In the genomic region with DNA sequence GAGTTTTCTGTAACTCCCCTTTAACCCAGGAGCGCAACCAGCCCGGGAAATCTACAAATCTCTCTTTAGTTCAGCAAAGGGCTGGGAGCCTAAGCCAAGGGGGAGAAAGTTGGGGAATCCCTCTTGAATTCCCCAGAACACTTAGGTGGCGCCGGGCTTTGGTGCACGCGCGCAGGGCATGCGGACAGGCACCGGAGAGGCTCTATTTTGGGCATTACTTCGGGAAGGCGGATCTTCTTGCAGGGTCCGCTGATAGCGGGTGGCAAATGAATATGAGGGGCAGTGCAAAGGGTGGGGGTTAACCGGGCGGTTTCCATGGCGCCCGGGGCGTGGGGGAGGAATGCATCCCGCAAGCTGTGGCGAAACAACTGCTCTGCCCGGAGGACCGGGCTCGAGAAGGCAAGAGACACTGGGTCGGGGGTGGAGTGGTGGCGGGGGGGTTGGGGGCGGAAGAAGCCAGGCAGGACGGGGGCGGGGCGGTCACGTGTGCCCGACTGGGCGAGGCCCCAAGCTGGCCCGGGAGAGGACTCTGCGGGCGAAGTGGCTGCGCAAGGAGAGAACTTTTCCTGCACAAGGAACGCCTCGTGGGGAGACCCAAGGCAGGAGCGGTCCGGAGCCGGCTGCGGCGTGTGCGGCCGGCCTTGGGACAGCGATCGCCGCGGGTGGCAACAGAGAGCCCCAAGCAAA, we compare ENCODE assay signal across 1 cellular context.
TF ChIP-seq lines count a peak whose summit lies in the region.

A gene with protein sequence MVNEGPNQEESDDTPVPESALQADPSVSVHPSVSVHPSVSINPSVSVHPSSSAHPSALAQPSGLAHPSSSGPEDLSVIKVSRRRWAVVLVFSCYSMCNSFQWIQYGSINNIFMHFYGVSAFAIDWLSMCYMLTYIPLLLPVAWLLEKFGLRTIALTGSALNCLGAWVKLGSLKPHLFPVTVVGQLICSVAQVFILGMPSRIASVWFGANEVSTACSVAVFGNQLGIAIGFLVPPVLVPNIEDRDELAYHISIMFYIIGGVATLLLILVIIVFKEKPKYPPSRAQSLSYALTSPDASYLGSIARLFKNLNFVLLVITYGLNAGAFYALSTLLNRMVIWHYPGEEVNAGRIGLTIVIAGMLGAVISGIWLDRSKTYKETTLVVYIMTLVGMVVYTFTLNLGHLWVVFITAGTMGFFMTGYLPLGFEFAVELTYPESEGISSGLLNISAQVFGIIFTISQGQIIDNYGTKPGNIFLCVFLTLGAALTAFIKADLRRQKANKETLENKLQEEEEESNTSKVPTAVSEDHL (plus strand): TSS at position 522 of the 687 bp plus-strand sequence. CDS start 353 bp downstream, outside the sequence.

TF ChIP-seq in HepG2, 621 proteins besides CTCF, POLR2A, EP300 and RAD21 (continued from another document and continues in another):
- TF ChIP-seq, protein P1, sequence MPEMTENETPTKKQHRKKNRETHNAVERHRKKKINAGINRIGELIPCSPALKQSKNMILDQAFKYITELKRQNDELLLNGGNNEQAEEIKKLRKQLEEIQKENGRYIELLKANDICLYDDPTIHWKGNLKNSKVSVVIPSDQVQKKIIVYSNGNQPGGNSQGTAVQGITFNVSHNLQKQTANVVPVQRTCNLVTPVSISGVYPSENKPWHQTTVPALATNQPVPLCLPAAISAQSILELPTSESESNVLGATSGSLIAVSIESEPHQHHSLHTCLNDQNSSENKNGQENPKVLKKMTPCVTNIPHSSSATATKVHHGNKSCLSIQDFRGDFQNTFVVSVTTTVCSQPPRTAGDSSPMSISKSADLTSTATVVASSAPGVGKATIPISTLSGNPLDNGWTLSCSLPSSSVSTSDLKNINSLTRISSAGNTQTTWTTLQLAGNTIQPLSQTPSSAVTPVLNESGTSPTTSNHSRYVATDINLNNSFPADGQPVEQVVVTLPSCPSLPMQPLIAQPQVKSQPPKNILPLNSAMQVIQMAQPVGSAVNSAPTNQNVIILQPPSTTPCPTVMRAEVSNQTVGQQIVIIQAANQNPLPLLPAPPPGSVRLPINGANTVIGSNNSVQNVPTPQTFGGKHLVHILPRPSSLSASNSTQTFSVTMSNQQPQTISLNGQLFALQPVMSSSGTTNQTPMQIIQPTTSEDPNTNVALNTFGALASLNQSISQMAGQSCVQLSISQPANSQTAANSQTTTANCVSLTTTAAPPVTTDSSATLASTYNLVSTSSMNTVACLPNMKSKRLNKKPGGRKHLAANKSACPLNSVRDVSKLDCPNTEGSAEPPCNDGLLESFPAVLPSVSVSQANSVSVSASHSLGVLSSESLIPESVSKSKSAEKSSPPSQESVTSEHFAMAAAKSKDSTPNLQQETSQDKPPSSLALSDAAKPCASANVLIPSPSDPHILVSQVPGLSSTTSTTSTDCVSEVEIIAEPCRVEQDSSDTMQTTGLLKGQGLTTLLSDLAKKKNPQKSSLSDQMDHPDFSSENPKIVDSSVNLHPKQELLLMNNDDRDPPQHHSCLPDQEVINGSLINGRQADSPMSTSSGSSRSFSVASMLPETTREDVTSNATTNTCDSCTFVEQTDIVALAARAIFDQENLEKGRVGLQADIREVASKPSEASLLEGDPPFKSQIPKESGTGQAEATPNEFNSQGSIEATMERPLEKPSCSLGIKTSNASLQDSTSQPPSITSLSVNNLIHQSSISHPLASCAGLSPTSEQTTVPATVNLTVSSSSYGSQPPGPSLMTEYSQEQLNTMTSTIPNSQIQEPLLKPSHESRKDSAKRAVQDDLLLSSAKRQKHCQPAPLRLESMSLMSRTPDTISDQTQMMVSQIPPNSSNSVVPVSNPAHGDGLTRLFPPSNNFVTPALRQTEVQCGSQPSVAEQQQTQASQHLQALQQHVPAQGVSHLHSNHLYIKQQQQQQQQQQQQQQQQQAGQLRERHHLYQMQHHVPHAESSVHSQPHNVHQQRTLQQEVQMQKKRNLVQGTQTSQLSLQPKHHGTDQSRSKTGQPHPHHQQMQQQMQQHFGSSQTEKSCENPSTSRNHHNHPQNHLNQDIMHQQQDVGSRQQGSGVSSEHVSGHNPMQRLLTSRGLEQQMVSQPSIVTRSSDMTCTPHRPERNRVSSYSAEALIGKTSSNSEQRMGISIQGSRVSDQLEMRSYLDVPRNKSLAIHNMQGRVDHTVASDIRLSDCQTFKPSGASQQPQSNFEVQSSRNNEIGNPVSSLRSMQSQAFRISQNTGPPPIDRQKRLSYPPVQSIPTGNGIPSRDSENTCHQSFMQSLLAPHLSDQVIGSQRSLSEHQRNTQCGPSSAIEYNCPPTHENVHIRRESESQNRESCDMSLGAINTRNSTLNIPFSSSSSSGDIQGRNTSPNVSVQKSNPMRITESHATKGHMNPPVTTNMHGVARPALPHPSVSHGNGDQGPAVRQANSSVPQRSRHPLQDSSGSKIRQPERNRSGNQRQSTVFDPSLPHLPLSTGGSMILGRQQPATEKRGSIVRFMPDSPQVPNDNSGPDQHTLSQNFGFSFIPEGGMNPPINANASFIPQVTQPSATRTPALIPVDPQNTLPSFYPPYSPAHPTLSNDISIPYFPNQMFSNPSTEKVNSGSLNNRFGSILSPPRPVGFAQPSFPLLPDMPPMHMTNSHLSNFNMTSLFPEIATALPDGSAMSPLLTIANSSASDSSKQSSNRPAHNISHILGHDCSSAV (CRISPR knock-in tag; IDR thresholded peaks at IDR 0.05; ENCODE audit: borderline replicate concordance), result no peak
- TF ChIP-seq ZNF691 (CRISPR knock-in tag; IDR thresholded peaks at IDR 0.05; ENCODE audit: borderline replicate concordance, low read depth) (no peak), ZNF510 (CRISPR knock-in tag; IDR thresholded peaks at IDR 0.05; ENCODE audit: low read depth) (no peak), RFXANK (CRISPR knock-in tag; IDR thresholded peaks at IDR 0.05) (no peak), ZNF672 (CRISPR knock-in tag; IDR thresholded peaks at IDR 0.05) (no peak), MXI1 (IDR thresholded peaks at IDR 0.05; ENCODE audit: borderline replicate concordance, low read depth, low read length) (no peak), GLI4 (CRISPR knock-in tag; IDR thresholded peaks at IDR 0.05; ENCODE audit: borderline replicate concordance) (no peak), SATB2 (CRISPR knock-in tag; IDR thresholded peaks at IDR 0.05) (no peak), PITX1 (CRISPR knock-in tag; IDR thresholded peaks at IDR 0.05) (no peak), SOX13 (IDR thresholded peaks at IDR 0.05) (no peak), SOX13 (CRISPR knock-in tag; conservative IDR thresholded peaks at IDR 0.05 in 1 of 2, IDR thresholded peaks at IDR 0.05 in 1 of 2) (no peak), ISX (CRISPR knock-in tag; conservative IDR thresholded peaks at IDR 0.05) (0 out of 2 replicates have a peak, but pooled peaks have one; percentile 36), UBTF (CRISPR knock-in tag; IDR thresholded peaks at IDR 0.05) (0 out of 2 replicates have a peak, but pooled peaks have one; percentile 24), KDM3A (CRISPR knock-in tag; IDR thresholded peaks at IDR 0.05; ENCODE audit: low read depth) (no peak), MTF1 (CRISPR knock-in tag; IDR thresholded peaks at IDR 0.05) (no peak), DMAP1 (CRISPR knock-in tag; IDR thresholded peaks at IDR 0.05) (peak; percentile 35; the same call in 1 of the 2 replicates), FLYWCH1 (CRISPR knock-in tag; IDR thresholded peaks at IDR 0.05) (no peak), ZFP36L1 (CRISPR knock-in tag; IDR thresholded peaks at IDR 0.05) (no peak), ZNF160 (CRISPR knock-in tag; IDR thresholded peaks at IDR 0.05) (no peak; the same call in 1 of the 2 replicates), DZIP1 (CRISPR knock-in tag; IDR thresholded peaks at IDR 0.05) (no peak), MIER2 (CRISPR knock-in tag; IDR thresholded peaks at IDR 0.05) (no peak), SKIL (CRISPR knock-in tag; IDR thresholded peaks at IDR 0.05; ENCODE audit: borderline replicate concordance) (no peak), ZFP37 (CRISPR knock-in tag; IDR thresholded peaks at IDR 0.05; ENCODE audit: borderline replicate concordance) (no peak), ZNF687 (CRISPR knock-in tag; IDR thresholded peaks at IDR 0.05) (peak; percentile 38), MTERF4 (CRISPR knock-in tag; IDR thresholded peaks at IDR 0.05) (no peak), MXD3 (CRISPR knock-in tag; IDR thresholded peaks at IDR 0.05) (0 out of 2 replicates have a peak, but pooled peaks have one; percentile 24)
